In the genomic region with DNA sequence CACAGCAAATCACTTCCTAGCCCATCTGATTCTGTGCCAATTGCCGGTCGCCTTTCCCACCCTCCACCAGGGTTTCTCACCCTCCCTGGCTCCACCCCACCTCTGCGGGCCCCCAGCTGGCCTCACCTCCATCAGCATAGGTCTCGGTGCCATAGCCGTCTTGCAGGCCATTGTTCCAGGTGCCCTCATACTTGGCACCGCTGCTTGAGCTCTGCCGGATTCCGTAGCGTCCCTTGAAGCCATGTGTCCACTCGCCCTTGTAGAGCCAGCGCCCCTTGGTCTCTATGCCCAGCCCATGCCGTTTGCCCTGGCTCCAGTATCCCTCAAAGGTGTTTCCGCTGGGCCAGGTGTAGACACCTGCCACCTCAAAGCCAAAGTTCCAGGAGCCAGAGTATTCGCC, we compare ENCODE assay signal across 14 cellular contexts. TPM values are rescaled to one million over a fixed set of nuclear protein-coding genes. Genes with fewer than 3 reads are reported as not detected.
DNase-seq lines count a peak whose midpoint lies in the region; ATAC-seq and TF ChIP-seq lines count a peak whose summit lies in the region.
"Had no signal": no experiment of that assay in that cellular context is flagged by ENCODE, and none has a peak within 500 bp of the region (broad histone marks: within the 10 kb centered on the region; RNA-seq: fewer than 3 reads in every experiment).

No MANE protein-coding gene starts in this region.

- DNase-seq in NT2/D1 (ENCODE audit: low read depth, low spot score) = no peak
- DNase-seq in esophagus muscularis mucosa (ENCODE audit: extremely low spot score) = peak; percentile 92
- peak; percentile 54 for DNase-seq in myocyte (ENCODE audit: low read depth)
- DNase-seq in upper lobe of left lung = peak in 1 of 2 donors; percentile 46
- no peak for DNase-seq in activated CD4-positive, alpha-beta T cell treated with anti-CD3 and anti-CD28 coated beads for 48 hours
- DNase-seq in NCI-H1694 (lab: John Stamatoyannopoulos, UW) = no peak
- no peak for DNase-seq in NCI-H2029 (lab: John Stamatoyannopoulos, UW)
- DNase-seq: activated naive CD8-positive, alpha-beta T cell treated with anti-CD3 and anti-CD28 coated beads, Interleukin-2, amount 50 U/mL, for 24 hours; effector CD4-positive, alpha-beta T cell; NCI-H345; RPMI8226 had no signal

- intact Hi-C loops in esophagus muscularis mucosa (cut with DNase I) = loop anchor here (5.0 kb wide), 1 partner anchor 49 kb away; no protein-coding TSS in a partner anchor

- 89% methylated on average over 12 of the region's 14 CpGs for WGBS in esophagus muscularis mucosa
- 84 to 97% methylated on average over 10 to 14 of the region's 14 CpGs for WGBS in upper lobe of left lung, 2 donors

- TF ChIP-seq CTCF in esophagus muscularis mucosa (IDR thresholded peaks at IDR 0.05) = no peak
- TF ChIP-seq CTCF in upper lobe of left lung (IDR thresholded peaks at IDR 0.05) = no peak

- TF ChIP-seq POLR2A in esophagus muscularis mucosa (IDR thresholded peaks at IDR 0.05; ENCODE audit: low read depth) = no peak
- TF ChIP-seq POLR2A in upper lobe of left lung (IDR thresholded peaks at IDR 0.05) = no peak

- peaks cover 25% of the 10 kb centered on the region for H3K36me3 ChIP-seq in NT2/D1 (ENCODE audit: insufficient read depth, insufficient read length, low read length)
- no peaks in the 10 kb centered on the region for H3K36me3 ChIP-seq in esophagus muscularis mucosa
- H3K36me3 ChIP-seq in upper lobe of left lung = no peaks in the 10 kb centered on the region

- no peak for ATAC-seq in upper lobe of left lung (ENCODE audit: low FRiP score in 2 of 2)
- ATAC-seq in HG02571 (IDR thresholded peaks at IDR 0.05; ENCODE audit: unreplicated experiment) = no peak
- ATAC-seq: activated naive CD8-positive, alpha-beta T cell treated with anti-CD3 and anti-CD28 coated beads, Interleukin-2, amount 50 U/mL, for 24 hours; natural killer cell treated with Interleukin-12 subunit alpha and Interleukin-12 subunit beta and Interleukin-15 and Interleukin-18, amount 100 ng/mL, for 72 hours; stimulated activated effector memory CD8-positive, alpha-beta T cell treated with anti-CD3 and anti-CD28 coated beads, Interleukin-12 subunit alpha, Interleukin-12 subunit beta, amount 100 ng/mL, for 72 hours had no signal

- H3K9me3 ChIP-seq in NT2/D1 (ENCODE audit: insufficient read depth, low read length) (no peaks in the 10 kb centered on the region), esophagus muscularis mucosa (no peaks in the 10 kb centered on the region), upper lobe of left lung (no peaks in the 10 kb centered on the region)

- H3K4me1 ChIP-seq in NT2/D1 (ENCODE audit: insufficient read depth, insufficient read length) (peaks cover 17% of the 10 kb centered on the region), esophagus muscularis mucosa (peaks cover 30 to 62% (median 52%) of the 10 kb centered on the region in 4 donors), upper lobe of left lung (peaks cover 12 to 24% (median 16%) of the 10 kb centered on the region in 4 donors)

- H3K27ac ChIP-seq in esophagus muscularis mucosa (replicated peaks in 1 of 4) (peak overlapping the region; percentile 90 to 98 (median 96)), upper lobe of left lung (peak overlapping the region in 3 of 4 donors; percentile 45 to 73 (median 68))

- TF ChIP-seq EP300 in esophagus muscularis mucosa (IDR thresholded peaks at IDR 0.05) (no peak), upper lobe of left lung (IDR thresholded peaks at IDR 0.05) (no peak)

- H3K9ac ChIP-seq in NT2/D1 (ENCODE audit: insufficient read length, low read depth) = peak overlapping the region; percentile 70

- H3K27me3 ChIP-seq in NT2/D1 (ENCODE audit: insufficient read depth, insufficient read length) (no peaks in the 10 kb centered on the region), esophagus muscularis mucosa (no peaks in the 10 kb centered on the region), upper lobe of left lung (peaks cover 0 to 12% (median 4%) of the 10 kb centered on the region in 4 donors)

- H3K4me3 ChIP-seq in NT2/D1 (ENCODE audit: insufficient read length, low read depth) = peak overlapping the region; percentile 42
- H3K4me3 ChIP-seq in esophagus muscularis mucosa = peak overlapping the region; percentile 58 to 80 (median 72)
- peak overlapping the region; percentile 34 to 46 (median 36) for H3K4me3 ChIP-seq in upper lobe of left lung

RNA-seq across cellular contexts. Expression of gene JPH2, which starts 0.8 kb away (rescaled TPM):
- total RNA-seq in esophagus muscularis mucosa (100 to 1,000 TPM; 187 to 441 (median 295) TPM), myocyte (263 and 339 TPM in 2 replicates), upper lobe of left lung (1 to 10 TPM; 3.5 to 9.2 (median 5.0) TPM)
- 121 TPM for polyA plus RNA-seq in myocyte (2012)

RNA-seq across cellular contexts. Expression of gene OSER1, which starts 24.4 kb away (rescaled TPM):
- total RNA-seq in esophagus muscularis mucosa = 10 to 100 TPM; 45.2 to 94.4 (median 71.0) TPM
- 36.3 and 37.4 TPM in 2 replicates for total RNA-seq in myocyte
- polyA plus RNA-seq in myocyte (2012) = 28.8 TPM
- 10 to 100 TPM; 18.8 to 38.3 (median 30.8) TPM for total RNA-seq in upper lobe of left lung

Comparison
In these comparisons a context has a peak if more than half of its experiments do, and no peak if none do; other contexts are left out.
1. DNase-seq: peak in esophagus muscularis mucosa (single experiment) and myocyte (single experiment); none in NT2/D1 (single experiment), activated CD4-positive, alpha-beta T cell treated with anti-CD3 and anti-CD28 coated beads for 48 hours (single experiment), NCI-H1694 (single experiment) and NCI-H2029 (single experiment).
2. RNA of gene JPH2, which starts 0.8 kb away (total RNA-seq): 263 to 339 TPM in myocyte and 187 to 441 TPM in esophagus muscularis mucosa; 3.5 to 9.2 TPM in upper lobe of left lung; every median in the first group is over 10 times any median in the second.
3. Peak in every context shown above with its lines, with median percentiles within 50 percentile points of each other: H3K4me3 ChIP-seq.